8 cellular contexts compared by ENCODE assay signal in genomic region chr17:489758-490329, GRCh38. TPM values are rescaled to one million over a fixed set of nuclear protein-coding genes. Genes with fewer than 3 reads are reported as not detected.
DNase-seq lines count a peak whose midpoint lies in the region; ATAC-seq, FAIRE-seq and TF ChIP-seq lines count a peak whose summit lies in the region.

No MANE protein-coding gene starts in this region.

- no peak overlapping the region for H2BK5ac ChIP-seq in H1 (ENCODE audit: low read depth, low read length)

- H3K27ac ChIP-seq in HCT116 (ENCODE audit: low read depth, low read length) (peak overlapping the region; percentile 60), H1 (ENCODE audit: low read depth, low read length) (no peak overlapping the region), thymus (ENCODE audit: low read depth) (peak overlapping the region; percentile 92)

- H3K9me3 Mint-ChIP-seq in naive B cell, result no peaks in the 10 kb centered on the region

- peak overlapping the region; percentile 96 for H3K4me2 ChIP-seq in HCT116 (ENCODE audit: low read length)
- H3K4me2 ChIP-seq in H1 (ENCODE audit: insufficient read depth in 1 of 2, low read depth in 2 of 2, low read length in 2 of 2), result peak overlapping the region; percentile 46 to 79

- H3K4me1 ChIP-seq in HCT116 (ENCODE audit: control insufficient read depth in 1 of 2, insufficient read depth in 2 of 2, low read length in 2 of 2), result peaks cover 3 to 10% of the 10 kb centered on the region in 2 experiments; a peak in 2 of 4 replicates
- H3K4me1 ChIP-seq in H1 (replicated peaks in 1 of 4; ENCODE audit: control insufficient read depth in 3 of 4, insufficient read depth in 4 of 4, low read length in 3 of 4), result peaks cover 8 to 16% (median 15%) of the 10 kb centered on the region in 4 experiments
- peaks cover 15% of the 10 kb centered on the region for H3K4me1 ChIP-seq in thymus (ENCODE audit: control insufficient read depth, insufficient read depth, low read length)

- H2BK20ac ChIP-seq in H1 (ENCODE audit: low read length), result no peak overlapping the region

- H3K27ac Mint-ChIP-seq in naive B cell, result peak overlapping the region in 3 of 6 donors; percentile 80 to 95 (median 84)

- H3K14ac ChIP-seq in H1 (ENCODE audit: insufficient read length), result no peak overlapping the region

- no peak for DNase-seq in AG04449 (ENCODE audit: low read depth, low spot score)
- no peak for DNase-seq in HCT116 (ENCODE audit: low read depth, low spot score)
- peak; percentile 51 to 56 for DNase-seq in activated CD4-positive, alpha-beta T cell treated with anti-CD3 and anti-CD28 coated beads for 4 hours
- DNase-seq in H1 (ENCODE audit: low read depth in 1 of 2, low spot score in 2 of 2), result peak in 1 of 2 experiments; percentile 72
- DNase-seq in naive B cell, result peak; percentile 33
- DNase-seq in GDM1 (lab: John Stamatoyannopoulos, UW), result no peak
- no peak for DNase-seq in NCI-H2227 (lab: John Stamatoyannopoulos, UW; ENCODE audit: unreplicated experiment)

- no peak overlapping the region for H4K5ac ChIP-seq in H1 (ENCODE audit: insufficient read length, low read depth, low read length)

- peak overlapping the region; percentile 72 to 87 (median 84) for H3K4me3 Mint-ChIP-seq in naive B cell

- TF ChIP-seq RAD21 in HCT116 (IDR thresholded peaks at IDR 0.05; ENCODE audit: low read depth) (no peak), H1 (IDR thresholded peaks at IDR 0.05 in 1 of 2, conservative IDR thresholded peaks at IDR 0.05 in 1 of 2; ENCODE audit: low read depth in 2 of 2, low read length in 2 of 2) (no peak)

- no peak overlapping the region for H3K23ac ChIP-seq in H1 (ENCODE audit: insufficient read length)

- RAD21 ChIA-PET in HCT116 (lab: Charles Lee; ENCODE audit: low non-redundant PET in 1 of 2, low total read pairs in 2 of 2, uncharacterized antibody in 2 of 2, unreplicated experiment in 2 of 2), result no interaction called here

- H4K20me1 ChIP-seq in HCT116 (ENCODE audit: insufficient read depth) (no peaks in the 10 kb centered on the region), H1 (replicated peaks in 1 of 2; ENCODE audit: control insufficient read depth in 1 of 2, insufficient read depth in 2 of 2, low read length in 2 of 2) (peaks cover 0 to 4% of the 10 kb centered on the region in 2 experiments)

- WGBS in H1 (ENCODE audit: extremely low coverage in 1 of 2, insufficient coverage in 1 of 2, insufficient read length in 1 of 2, insufficient replicate concordance in 2 of 2, low coverage in 1 of 2, low lambda C conversion rate in 2 of 2, missing lambda C conversion rate in 1 of 2), 2 experiments, result 0% methylated on average over 24 of the region's 38 CpGs; no CpG with 5 or more reads in 1 of the 2 experiments
- WGBS in thymus, result under 1% methylated on average over 38 of the region's 38 CpGs

- no peak for TF ChIP-seq EP300 in H1 (IDR thresholded peaks at IDR 0.05; ENCODE audit: borderline replicate concordance in 1 of 2, low read depth in 2 of 2, low read length in 2 of 2)

- no peaks in the 10 kb centered on the region for H3K36me3 Mint-ChIP-seq in naive B cell

- no peak overlapping the region for H4K8ac ChIP-seq in H1 (ENCODE audit: extremely low read depth, insufficient read depth, low read length)

- intact Hi-C loops in HCT116 (cut with micrococcal nuclease), result no loop called here

- TF ChIP-seq POLR2A in HCT116 (IDR thresholded peaks at IDR 0.05; ENCODE audit: borderline replicate concordance, extremely low read depth, insufficient read depth, insufficient read length) (no peak), H1 (IDR thresholded peaks at IDR 0.05; ENCODE audit: control extremely low read depth in 1 of 2, low read depth in 2 of 2, low read length in 2 of 2) (no peak)

- H2BK120ac ChIP-seq in H1 (replicated peaks; ENCODE audit: low read depth, low read length), result no peak overlapping the region

- no peak overlapping the region for H2BK12ac ChIP-seq in H1 (ENCODE audit: low read depth, low read length)

- H3K4me3 ChIP-seq in AG04449 (ENCODE audit: low read depth, low read length) (peak overlapping the region; percentile 70), HCT116 (replicated peaks in 1 of 2; ENCODE audit: low read depth in 1 of 2, low read length in 2 of 2) (peak overlapping the region; percentile 57 to 71), H1 (ENCODE audit: extremely low read depth in 1 of 4, insufficient read depth in 2 of 4, low read depth in 3 of 4, low read length in 4 of 4) (peak overlapping the region; percentile 40 to 83 (median 44)), thymus (ENCODE audit: low read length) (peak overlapping the region; percentile 85)

- H3K4ac ChIP-seq in H1 (replicated peaks; ENCODE audit: insufficient read length, low read depth, low read length), result no peak overlapping the region

- ATAC-seq in HCT116, result peak; percentile 76
- ATAC-seq in naive B cell (ENCODE audit: low read depth in 2 of 2), result peak; percentile 51 to 53

- no peak overlapping the region for H3K18ac ChIP-seq in H1 (ENCODE audit: extremely low read depth, low read length)

- no peak overlapping the region for H4K91ac ChIP-seq in H1 (replicated peaks; ENCODE audit: insufficient read length, low read length)

- no peak overlapping the region for H2BK15ac ChIP-seq in H1 (ENCODE audit: low read length)

- H3K9me3 ChIP-seq in HCT116 (ENCODE audit: control insufficient read depth in 1 of 2, insufficient read depth in 1 of 2, low read depth in 1 of 2, low read length in 2 of 2) (peaks cover 0 to 3% of the 10 kb centered on the region in 2 experiments; a peak in 1 of 4 replicates), H1 (ENCODE audit: insufficient read depth in 2 of 2, low read depth in 1 of 2, low read length in 1 of 2) (no peaks in the 10 kb centered on the region), thymus (ENCODE audit: control insufficient read depth) (no peaks in the 10 kb centered on the region)

- POLR2A ChIA-PET in AG04449 (lab: Yijun Ruan, JAX), result interaction anchor here (0.5 kb wide), 1 partner anchor 40 kb away, joined by 3 read pairs; no protein-coding TSS in a partner anchor
- POLR2A ChIA-PET in HCT116 (lab: Charles Lee), result no interaction called here
- POLR2A ChIA-PET in H1 (lab: Charles Lee; ENCODE audit: partially characterized antibody), result interaction anchor here (0.7 kb wide), 1 partner anchor 48 kb away, joined by 4 read pairs; no protein-coding TSS in a partner anchor

- CTCF ChIA-PET in AG04449 (lab: Yijun Ruan, JAX), result interaction anchor here (0.9 kb wide), 1 partner anchor 77 kb away, joined by 4 read pairs; no protein-coding TSS in a partner anchor
- CTCF ChIA-PET in HCT116 (lab: Charles Lee), result no interaction called here
- CTCF ChIA-PET in H1 (lab: Charles Lee; ENCODE audit: partially characterized antibody), result interaction anchor here (1.0 kb wide), 1 partner anchor 78 kb away, joined by 3 read pairs; no protein-coding TSS in a partner anchor

- no peak overlapping the region for H2AK5ac ChIP-seq in H1 (ENCODE audit: low read depth, low read length)

- FAIRE-seq in H1 (lab: Jason Lieb, UNC), result no peak

- peaks cover 11% of the 10 kb centered on the region; the same call in 1 of the 2 replicates for H3K23me2 ChIP-seq in H1 (ENCODE audit: low read depth, low read length)

- H3K27me3 Mint-ChIP-seq in naive B cell, result peaks cover 7 to 13% (median 13%) of the 10 kb centered on the region in 3 donors

- H3K27me3 ChIP-seq in HCT116 (ENCODE audit: insufficient read depth, low read length), result no peaks in the 10 kb centered on the region
- H3K27me3 ChIP-seq in H1 (replicated peaks in 1 of 4; ENCODE audit: control insufficient read depth in 3 of 4, extremely low read depth in 1 of 4, insufficient read depth in 3 of 4, low read length in 3 of 4), result peaks cover 5 to 21% (median 14%) of the 10 kb centered on the region in 4 experiments; a peak in 6 of 7 replicates
- H3K27me3 ChIP-seq in thymus (ENCODE audit: control insufficient read depth, insufficient read depth), result no peaks in the 10 kb centered on the region

- no peaks in the 10 kb centered on the region for H3K9me2 ChIP-seq in HCT116 (ENCODE audit: insufficient read depth)

- H3K56ac ChIP-seq in H1 (replicated peaks; ENCODE audit: insufficient read length, low read depth, low read length), result no peak overlapping the region

- TF ChIP-seq CTCF in AG04449 (IDR thresholded peaks at IDR 0.05; ENCODE audit: insufficient read depth, low read length, missing control alignments), result no peak
- TF ChIP-seq CTCF in HCT116 (IDR thresholded peaks at IDR 0.05 in 2 of 3, conservative IDR thresholded peaks at IDR 0.05 in 1 of 3; ENCODE audit: borderline replicate concordance in 1 of 3, insufficient read depth in 1 of 3, low read depth in 2 of 3, low read length in 2 of 3), result no peak
- TF ChIP-seq CTCF in H1 (IDR thresholded peaks at IDR 0.05; ENCODE audit: control extremely low read depth in 1 of 3, insufficient read depth in 1 of 3, low read depth in 1 of 3, low read length in 3 of 3), result no peak

- BruUV-seq in HCT116 (replicated peaks; lab: Mats Ljungman, UMichigan), result no TSS peak

- peaks cover 4% of the 10 kb centered on the region; the same call in 1 of the 2 replicates for H3K79me2 ChIP-seq in HCT116 (ENCODE audit: insufficient read depth, low read length)
- H3K79me2 ChIP-seq in H1 (ENCODE audit: control insufficient read depth in 1 of 2, insufficient read depth in 2 of 2, low read length in 2 of 2), result no peaks in the 10 kb centered on the region

- H2AFZ ChIP-seq in HCT116 (ENCODE audit: low read depth, low read length, poor library complexity, severe bottlenecking), result no peak overlapping the region
- H2AFZ ChIP-seq in H1 (ENCODE audit: low read length), result no peak overlapping the region

- peaks cover 2% of the 10 kb centered on the region for H3K79me1 ChIP-seq in H1 (ENCODE audit: low read depth, low read length)

- peak overlapping the region; percentile 73 for H3K9ac ChIP-seq in HCT116 (ENCODE audit: low read length)
- no peak overlapping the region for H3K9ac ChIP-seq in H1 (replicated peaks in 1 of 4; ENCODE audit: extremely low read depth in 1 of 4, low read depth in 3 of 4, low read length in 3 of 4)

- no peaks in the 10 kb centered on the region for H3K36me3 ChIP-seq in HCT116 (ENCODE audit: control insufficient read depth in 1 of 2, insufficient read depth in 2 of 2, low read length in 2 of 2)
- H3K36me3 ChIP-seq in H1 (ENCODE audit: control insufficient read depth in 2 of 4, insufficient read depth in 4 of 4, low read length in 3 of 4), result no peaks in the 10 kb centered on the region
- no peaks in the 10 kb centered on the region for H3K36me3 ChIP-seq in thymus (ENCODE audit: control insufficient read depth, insufficient read depth)

- H3K4me1 Mint-ChIP-seq in naive B cell, result peaks cover 9 to 18% (median 16%) of the 10 kb centered on the region in 3 donors

RNA-seq across cellular contexts. Expression of gene RFLNB, which starts 44.1 kb away (rescaled TPM):
- 36.9 TPM for total RNA-seq in HCT116 (2021; ENCODE audit: unreplicated experiment)
- polyA plus RNA-seq in HCT116 (2012), result 22.4 and 23.9 TPM in 2 replicates
- total RNA-seq in H1 (2021; fragmentation: NEBNext Ultra II Directional; extraction: Animal tissue kit (Norgen Biotek cat#: 25700)), result 56.5 and 58.4 TPM in 2 replicates
- polyA plus RNA-seq in H1 (2011; rRNA removed) (9.4 and 11.6 TPM in 2 replicates), naive B cell (ENCODE audit: low read depth in 6 of 6) (under 1 TPM in 5 of 6 donors, not detected in 1; 0.12 to 0.41 (median 0.36) TPM), thymus (18.1 TPM)
- polyA plus RNA-seq in H1 (2011; cell fraction: cytosol; rRNA removed), result 10.8 TPM
- polyA plus RNA-seq in H1 (2011; cell fraction: nucleus; rRNA removed), result 9.3 TPM
- polyA plus RNA-seq in H1 (2012, experiment 1 of 2), result 22.5 to 28.3 TPM (median 25.2 TPM) in 4 replicates
- polyA plus RNA-seq in H1 (2012, experiment 2 of 2), result 23.8 TPM
- 42.9 TPM for polyA plus RNA-seq in H1 (2013, experiment 1 of 2)
- polyA plus RNA-seq in H1 (2013, experiment 2 of 2), result 45.8 TPM
- 8.4 and 9.3 TPM in 2 replicates for polyA minus RNA-seq in H1 (2011; rRNA and poly(A)+ RNA removed)
- 13.5 TPM for polyA minus RNA-seq in H1 (2011; cell fraction: cytosol; rRNA and poly(A)+ RNA removed)
- 6.2 TPM for polyA minus RNA-seq in H1 (2011; cell fraction: nucleus; rRNA and poly(A)+ RNA removed)

Comparison
In these comparisons a context has a peak if more than half of its experiments do, and no peak if none do; other contexts are left out.
1. DNase-seq: peak in activated CD4-positive, alpha-beta T cell treated with anti-CD3 and anti-CD28 coated beads for 4 hours (2 of 2) and naive B cell (single experiment); none in AG04449 (single experiment), HCT116 (single experiment), GDM1 (single experiment) and NCI-H2227 (single experiment).
2. Peak in every context shown above with its lines, with median percentiles within 50 percentile points of each other: H3K4me3 ChIP-seq.